ENCODE assay signal across 6 cellular contexts in the genomic region with DNA sequence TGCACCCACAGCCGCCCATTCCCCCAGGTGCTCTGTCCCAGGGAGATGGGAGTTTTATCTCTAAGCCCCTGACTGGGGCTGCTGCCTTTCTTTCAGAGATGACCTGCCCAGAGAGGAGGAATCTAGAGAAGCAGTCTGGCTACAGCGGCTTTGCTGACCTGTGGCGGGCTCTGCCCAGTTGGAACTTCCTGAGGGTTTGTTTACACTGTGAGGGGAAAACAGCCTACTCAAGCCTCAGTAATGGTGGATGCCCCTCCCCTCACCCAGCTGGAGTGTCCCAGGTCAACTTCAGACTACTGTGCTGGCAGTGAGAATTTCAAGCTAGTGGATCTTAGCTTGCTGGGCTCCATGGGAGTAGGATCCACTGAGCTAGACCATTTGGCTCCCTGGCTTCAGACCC.
DNase-seq lines count a peak whose midpoint lies in the region; TF ChIP-seq lines count a peak whose summit lies in the region.
"Not testable (repeated sequence)": the region's sequence is repeated elsewhere in the genome, so short reads cannot be mapped to it uniquely, and the experiment has no call there.

No MANE protein-coding gene starts in this region.

- not testable (repeated sequence) for H3K79me2 ChIP-seq in H9 (ENCODE audit: insufficient read depth, low read length)

- H3K23ac ChIP-seq in H9 (ENCODE audit: insufficient read length, low read depth, low read length); mesenchymal stem cell (ENCODE audit: low read length in 2 of 2); neuronal stem cell (ENCODE audit: low read depth, low read length, poor library complexity): not testable (repeated sequence)

- H3K9me3 ChIP-seq in H9 (ENCODE audit: control insufficient read depth, low read depth, low read length); endodermal cell (ENCODE audit: control insufficient read depth, low read length); neuronal stem cell (replicated peaks in 1 of 2; ENCODE audit: control insufficient read depth in 2 of 2, insufficient read depth in 1 of 2, low read depth in 1 of 2, low read length in 2 of 2): not testable (repeated sequence)
- H3K9me3 ChIP-seq in mesenchymal stem cell (ENCODE audit: control insufficient read depth, low read length): peaks cover 12% of the 10 kb centered on the region

- not testable (repeated sequence) for H2BK5ac ChIP-seq in H9 (ENCODE audit: insufficient read length, low read length); mesenchymal stem cell (ENCODE audit: low read depth, low read length, poor library complexity, severe bottlenecking); neuronal stem cell (ENCODE audit: low read length)

- H3K36me3 Mint-ChIP-seq in H9 (ENCODE audit: insufficient read depth in 1 of 3, low read depth in 3 of 3): peaks cover 18 to 42% (median 19%) of the 10 kb centered on the region in 3 experiments
- not testable (repeated sequence) for H3K36me3 Mint-ChIP-seq in endodermal cell (ENCODE audit: low read depth)

- not testable (repeated sequence) for H3T11ph ChIP-seq in H9 (ENCODE audit: low read length)

- H3K14ac ChIP-seq in H9 (ENCODE audit: insufficient read depth, low read length); mesenchymal stem cell (ENCODE audit: low read length in 2 of 2); neuronal stem cell (ENCODE audit: low read length): not testable (repeated sequence)

- not testable (repeated sequence) for H4K8ac ChIP-seq in H9 (replicated peaks; ENCODE audit: insufficient read length, low read depth, low read length); mesenchymal stem cell (ENCODE audit: low read length); neuronal stem cell (ENCODE audit: low read depth, low read length)

- not testable (repeated sequence) for H3K4me2 ChIP-seq in H9 (ENCODE audit: insufficient read depth, insufficient read length, low read length); mesenchymal stem cell (ENCODE audit: low read length, poor library complexity, severe bottlenecking); neuronal stem cell (ENCODE audit: insufficient read depth, low read length, poor library complexity, severe bottlenecking)

- not testable (repeated sequence) for H3K4me1 Mint-ChIP-seq in H9, endodermal cell

- not testable (repeated sequence) for H2BK15ac ChIP-seq in H9 (ENCODE audit: low read depth, low read length); mesenchymal stem cell (ENCODE audit: low read depth, poor library complexity, severe bottlenecking); neuronal stem cell (ENCODE audit: low read length)

- H3K27me3 ChIP-seq in H9 (ENCODE audit: insufficient read depth, low read length); endodermal cell (ENCODE audit: control insufficient read depth, insufficient read depth, low read length, poor library complexity, severe bottlenecking); mesenchymal stem cell (ENCODE audit: control insufficient read depth in 1 of 2, insufficient read depth in 1 of 2, low read length in 2 of 2); neuronal stem cell (ENCODE audit: control insufficient read depth in 3 of 3, insufficient read depth in 3 of 3, low read depth in 1 of 3, low read length in 3 of 3): not testable (repeated sequence)

- not testable (repeated sequence) for H3K23me2 ChIP-seq in H9 (ENCODE audit: insufficient read length, low read depth, low read length, poor library complexity, severe bottlenecking)

- not testable (repeated sequence) for H3K4me3 Mint-ChIP-seq in H9, endodermal cell

- not testable (repeated sequence) for H3K4me1 ChIP-seq in H9 (ENCODE audit: insufficient read depth, low read length); endodermal cell (ENCODE audit: control insufficient read depth, insufficient read depth, low read length); mesenchymal stem cell (ENCODE audit: control insufficient read depth, insufficient read depth, low read depth, low read length); neuronal stem cell (ENCODE audit: control insufficient read depth in 2 of 2, insufficient read depth in 1 of 2, low read depth in 1 of 2, low read length in 2 of 2)

- not testable (repeated sequence) for H3K4ac ChIP-seq in H9 (ENCODE audit: low read depth, low read length); mesenchymal stem cell (ENCODE audit: low read depth in 1 of 2, low read length in 2 of 2); neuronal stem cell (ENCODE audit: low read length)

- WGBS in H9 (ENCODE audit: extremely low coverage, insufficient read length, low lambda C conversion rate): no CpG with 5 or more reads among the region's 3 CpGs
- WGBS in endodermal cell (ENCODE audit: insufficient coverage in 1 of 2, insufficient read length in 1 of 2), 2 experiments: 72 to 79% methylated on average over 2 to 3 of the region's 3 CpGs
- 41% methylated on average over 2 of the region's 3 CpGs for WGBS in mesenchymal stem cell
- WGBS in neuronal stem cell (ENCODE audit: extremely low coverage in 2 of 2, insufficient read length in 2 of 2, insufficient replicate concordance in 1 of 2), 2 donors: no CpG with 5 or more reads among the region's 3 CpGs

- not testable (repeated sequence) for H3K27ac ChIP-seq in H9 (ENCODE audit: insufficient read length, low read depth, low read length); endodermal cell (ENCODE audit: low read depth, low read length); neuronal stem cell (replicated peaks; ENCODE audit: low read length)
- H3K27ac ChIP-seq in mesenchymal stem cell (ENCODE audit: low read length, poor library complexity, severe bottlenecking): peak overlapping the region; percentile 43

- not testable (repeated sequence) for H2AK5ac ChIP-seq in H9 (ENCODE audit: insufficient read length, low read length); mesenchymal stem cell (ENCODE audit: low read length, severe bottlenecking); neuronal stem cell (ENCODE audit: low read depth, low read length)

- not testable (repeated sequence) for H4K91ac ChIP-seq in H9 (ENCODE audit: insufficient read length, low read depth, low read length); mesenchymal stem cell (ENCODE audit: low read length); neuronal stem cell (ENCODE audit: low read depth, low read length, poor library complexity)

- not testable (repeated sequence) for H3K36me3 ChIP-seq in endodermal cell (ENCODE audit: control insufficient read depth, insufficient read depth, low read length); mesenchymal stem cell (ENCODE audit: control insufficient read depth in 1 of 2, insufficient read depth in 2 of 2, low read depth in 1 of 2, low read length in 2 of 2); neuronal stem cell (replicated peaks in 1 of 2; ENCODE audit: control insufficient read depth in 2 of 2, insufficient read depth in 2 of 2, low read length in 2 of 2)

- TF ChIP-seq CTCF in H9 (conservative IDR thresholded peaks at IDR 0.05); endodermal cell (conservative IDR thresholded peaks at IDR 0.05): not testable (repeated sequence)

- DNase-seq in DMS53 (lab: John Stamatoyannopoulos, UW) (peak; percentile 55), ELF-1 (ENCODE audit: low read depth, low spot score) (peak; percentile 63), H9 (peak; percentile 31), endodermal cell (peak; percentile 55), mesenchymal stem cell (peak; percentile 30)
- DNase-seq in neuronal stem cell (ENCODE audit: low spot score): not testable (repeated sequence)

- not testable (repeated sequence) for H4K5ac ChIP-seq in H9 (ENCODE audit: insufficient read length, low read depth, low read length)

- H2AFZ ChIP-seq in H9 (ENCODE audit: low read length); mesenchymal stem cell (ENCODE audit: low read depth, low read length): not testable (repeated sequence)
- peak overlapping the region; percentile 23 for H2AFZ ChIP-seq in neuronal stem cell (ENCODE audit: low read length)

- H3K9me3 Mint-ChIP-seq in H9 (peaks cover 32 to 48% of the 10 kb centered on the region in 2 experiments), endodermal cell (peaks cover 53% of the 10 kb centered on the region)

- H3K18ac ChIP-seq in H9 (ENCODE audit: insufficient read length, low read depth, low read length); mesenchymal stem cell (ENCODE audit: low read depth in 1 of 2, low read length in 2 of 2); neuronal stem cell (ENCODE audit: low read length): not testable (repeated sequence)

- not testable (repeated sequence) for H4K20me1 ChIP-seq in H9 (ENCODE audit: control insufficient read depth, insufficient read depth, insufficient read length)

- H3K9ac ChIP-seq in H9 (ENCODE audit: extremely low read depth, insufficient read length, low read length); endodermal cell (ENCODE audit: extremely low read depth, low read length, poor library complexity, severe bottlenecking); mesenchymal stem cell (ENCODE audit: low read length); neuronal stem cell (ENCODE audit: low read depth, low read length, poor library complexity): not testable (repeated sequence)

- H3K27ac Mint-ChIP-seq in H9, endodermal cell: not testable (repeated sequence)

- H2BK120ac ChIP-seq in H9 (ENCODE audit: low read depth, low read length, poor library complexity, severe bottlenecking); mesenchymal stem cell (ENCODE audit: low read depth, low read length); neuronal stem cell (ENCODE audit: low read depth, low read length): not testable (repeated sequence)

- not testable (repeated sequence) for H3K4me3 ChIP-seq in endodermal cell (ENCODE audit: low read length); mesenchymal stem cell (ENCODE audit: insufficient read depth in 1 of 2, low read depth in 1 of 2, low read length in 2 of 2); neuronal stem cell (ENCODE audit: low read length in 2 of 2)

- H3K56ac ChIP-seq in H9 (ENCODE audit: insufficient read length, low read depth, low read length): not testable (repeated sequence)

- not testable (repeated sequence) for H3K79me1 ChIP-seq in H9 (ENCODE audit: insufficient read depth, low read depth, low read length, poor library complexity, severe bottlenecking); mesenchymal stem cell (replicated peaks; ENCODE audit: low read length, poor library complexity, severe bottlenecking); neuronal stem cell (ENCODE audit: low read depth, low read length)

- not testable (repeated sequence) for H3K27me3 Mint-ChIP-seq in H9 (ENCODE audit: low read depth); endodermal cell (ENCODE audit: insufficient read depth)

- H2BK12ac ChIP-seq in H9 (ENCODE audit: insufficient read length, low read depth, low read length); mesenchymal stem cell (ENCODE audit: low read length in 2 of 2); neuronal stem cell (ENCODE audit: low read length): not testable (repeated sequence)

- not testable (repeated sequence) for H2BK20ac ChIP-seq in H9 (ENCODE audit: low read depth, low read length, poor library complexity, severe bottlenecking)
